In genomic region chr2:134027980-134028379, GRCh38 we compare ENCODE assay signal across 17 cellular contexts.
DNase-seq lines count a peak whose midpoint lies in the region; ATAC-seq and TF ChIP-seq lines count a peak whose summit lies in the region.
"Had no signal": no experiment of that assay in that cellular context is flagged by ENCODE, and none has a peak within 500 bp of the region (broad histone marks: within the 10 kb centered on the region; RNA-seq: fewer than 3 reads in every experiment).

No MANE protein-coding gene starts in this region.

- H3K36me3 ChIP-seq in GM23338 (ENCODE audit: insufficient read depth), result no peaks in the 10 kb centered on the region
- H3K36me3 ChIP-seq in suprapubic skin, result no peaks in the 10 kb centered on the region

- H3K27ac Mint-ChIP-seq in GM23338, result no peak overlapping the region
- H3K27ac Mint-ChIP-seq: activated CD4-positive, alpha-beta T cell treated with anti-CD3 and anti-CD28 coated beads for 36 hours; activated naive CD8-positive, alpha-beta T cell treated with anti-CD3 and anti-CD28 coated beads for 36 hours; nephron progenitor cell had no signal

- no peaks in the 10 kb centered on the region for H3K36me3 Mint-ChIP-seq in GM23338 (ENCODE audit: low read depth)
- H3K36me3 Mint-ChIP-seq: activated naive CD8-positive, alpha-beta T cell treated with anti-CD3 and anti-CD28 coated beads for 36 hours had no signal

- peak overlapping the region; percentile 81 for H3K4me2 ChIP-seq in GM23338

- H3K4me1 Mint-ChIP-seq in GM23338, result peaks cover 5% of the 10 kb centered on the region; the same call in 1 of the 3 replicates
- H3K4me1 Mint-ChIP-seq: activated CD4-positive, alpha-beta T cell treated with anti-CD3 and anti-CD28 coated beads for 36 hours; activated naive CD8-positive, alpha-beta T cell treated with anti-CD3 and anti-CD28 coated beads for 36 hours had no signal

- peak overlapping the region; percentile 99 for H2AFZ ChIP-seq in GM23338

- H3K9me3 Mint-ChIP-seq in GM23338, result no peaks in the 10 kb centered on the region
- H3K9me3 Mint-ChIP-seq: activated naive CD8-positive, alpha-beta T cell treated with anti-CD3 and anti-CD28 coated beads for 36 hours; nephron progenitor cell had no signal

- no peak overlapping the region for H3K27ac ChIP-seq in GM23338 (ENCODE audit: low read depth)
- no peak overlapping the region for H3K27ac ChIP-seq in suprapubic skin

- WGBS in suprapubic skin, result 15% methylated on average over 19 of the region's 21 CpGs

- H3K27me3 ChIP-seq in GM23338 (ENCODE audit: insufficient read depth) (peaks cover 9% of the 10 kb centered on the region; the same call in 1 of the 2 replicates), suprapubic skin (peaks cover 24% of the 10 kb centered on the region)

- peaks cover 5% of the 10 kb centered on the region for H3K27me3 Mint-ChIP-seq in GM23338 (ENCODE audit: insufficient read depth, low read depth, poor library complexity)

- DNase-seq in GM23338 (ENCODE audit: low spot score) (peak; percentile 48), epithelial cell of esophagus (ENCODE audit: low read depth) (peak; percentile 5), left lobe of liver (ENCODE audit: low spot score) (no peak), suprapubic skin (ENCODE audit: low spot score in 2 of 2) (no peak)
- no peak for DNase-seq in stimulated activated CD4-positive, alpha-beta T cell treated with anti-CD3 and anti-CD28 coated beads, Interleukin-2, amount 100 ng/mL, for 24 hours
- DNase-seq: activated CD4-positive, alpha-beta T cell treated with anti-CD3 and anti-CD28 coated beads for 36 hours; activated naive CD8-positive, alpha-beta T cell treated with anti-CD3 and anti-CD28 coated beads for 36 hours; activated T-cell treated with anti-CD3 and anti-CD28 coated beads for 4 hours; C1 segment of cervical spinal cord; cerebellar nuclear complex; glutamatergic neuron; NCI-H187; nephron progenitor cell; stimulated activated naive CD4-positive, alpha-beta T cell had no signal

- H3K4me3 ChIP-seq in GM23338, result peak overlapping the region; percentile 51
- H3K4me3 ChIP-seq in epithelial cell of esophagus (ENCODE audit: low read length), result no peak overlapping the region
- H3K4me3 ChIP-seq in suprapubic skin, result peak overlapping the region; percentile 31

- no peak for TF ChIP-seq POLR2A in suprapubic skin (IDR thresholded peaks at IDR 0.05)
- no peak for TF ChIP-seq POLR2A in GM18505 (IDR thresholded peaks at IDR 0.05; ENCODE audit: borderline replicate concordance, extremely low read depth, insufficient read depth, insufficient read length)

- TF ChIP-seq CTCF in GM23338 (conservative IDR thresholded peaks at IDR 0.05; ENCODE audit: low read depth in 2 of 2) (0 out of 4 replicates have a peak, but pooled peaks of 1 of the 2 experiments have one; percentile 12), epithelial cell of esophagus (IDR thresholded peaks at IDR 0.05; ENCODE audit: insufficient read depth, low read depth, low read length, missing control alignments) (no peak), suprapubic skin (IDR thresholded peaks at IDR 0.05) (no peak)

- no peaks in the 10 kb centered on the region for H4K20me1 ChIP-seq in GM23338 (replicated peaks; ENCODE audit: insufficient read depth)

- TF ChIP-seq EP300 in suprapubic skin (IDR thresholded peaks at IDR 0.05), result no peak

- H3K4me1 ChIP-seq in GM23338 (ENCODE audit: insufficient read depth) (no peaks in the 10 kb centered on the region), suprapubic skin (peaks cover 5% of the 10 kb centered on the region)

- H3K79me2 ChIP-seq in GM23338 (replicated peaks; ENCODE audit: insufficient read depth), result no peaks in the 10 kb centered on the region

- H3F3A ChIP-seq in GM23338 (replicated peaks; ENCODE audit: low read depth), result no peaks in the 10 kb centered on the region

- ATAC-seq in GM23338, result peak; percentile 83
- ATAC-seq in left lobe of liver, result peak; percentile 14
- ATAC-seq in GM19324 (IDR thresholded peaks at IDR 0.05; ENCODE audit: low FRiP score, unreplicated experiment), result no peak
- ATAC-seq in HG02642 (IDR thresholded peaks at IDR 0.05; ENCODE audit: poor library complexity, unreplicated experiment), result no peak
- no peak for ATAC-seq in GM18505 (IDR thresholded peaks at IDR 0.05; ENCODE audit: unreplicated experiment)
- ATAC-seq: activated CD4-positive, alpha-beta T cell treated with anti-CD3 and anti-CD28 coated beads for 36 hours had no signal

- no peaks in the 10 kb centered on the region for H3K9me2 ChIP-seq in GM23338 (ENCODE audit: insufficient read depth)

- no peaks in the 10 kb centered on the region for H3K9me3 ChIP-seq in suprapubic skin

- no peak overlapping the region for H3K4me3 Mint-ChIP-seq in GM23338
- H3K4me3 Mint-ChIP-seq: activated CD4-positive, alpha-beta T cell treated with anti-CD3 and anti-CD28 coated beads for 36 hours; activated naive CD8-positive, alpha-beta T cell treated with anti-CD3 and anti-CD28 coated beads for 36 hours; nephron progenitor cell had no signal

TF ChIP-seq in GM23338, 12 proteins besides CTCF, POLR2A, EP300 and RAD21 (continues in another document):
- TF ChIP-seq REST (IDR thresholded peaks at IDR 0.05; ENCODE audit: unreplicated experiment), result no peak

Comparison
In these comparisons a context has a peak if more than half of its experiments do, and no peak if none do; other contexts are left out.
1. ATAC-seq: peak in GM23338 (single experiment) and left lobe of liver (single experiment); none in GM19324 (single experiment), HG02642 (single experiment) and GM18505 (single experiment).
2. DNase-seq: peak in GM23338 (single experiment) and epithelial cell of esophagus (single experiment); none in left lobe of liver (single experiment), suprapubic skin (0 of 2) and stimulated activated CD4-positive, alpha-beta T cell treated with anti-CD3 and anti-CD28 coated beads, Interleukin-2, amount 100 ng/mL, for 24 hours (0 of 2).